In genomic region chr2:181892795-181893435, GRCh38 we compare ENCODE assay signal across 8 cellular contexts. TPM values are rescaled to one million over a fixed set of nuclear protein-coding genes. Genes with fewer than 3 reads are reported as not detected.
DNase-seq lines count a peak whose midpoint lies in the region; ATAC-seq and TF ChIP-seq lines count a peak whose summit lies in the region.

No MANE protein-coding gene starts in this region.

- H3K9me3 ChIP-seq in DND-41 (ENCODE audit: insufficient read depth, low read length, severe bottlenecking) (no peaks in the 10 kb centered on the region), mucosa of stomach (ENCODE audit: control insufficient read depth, low read length) (no peaks in the 10 kb centered on the region)

- peak overlapping the region; percentile 94 for H3K27ac ChIP-seq in DND-41 (ENCODE audit: low read length)
- H3K27ac ChIP-seq in cingulate gyrus (ENCODE audit: low read depth, low read length): peak overlapping the region; percentile 90

- H3K4me1 ChIP-seq in DND-41 (ENCODE audit: insufficient read depth, low read length) (peaks cover 52% of the 10 kb centered on the region), mucosa of stomach (ENCODE audit: control insufficient read depth, insufficient read depth, low read length) (peaks cover 9% of the 10 kb centered on the region)

- H3K4me3 ChIP-seq in DND-41 (ENCODE audit: low read depth in 1 of 2, low read length in 2 of 2): peak overlapping the region; percentile 51 to 73
- H3K4me3 ChIP-seq in mucosa of stomach (ENCODE audit: low read length): peak overlapping the region; percentile 66

- DNase-seq in DND-41 (no peak), M059J (ENCODE audit: low read depth) (peak; percentile 49), NCI-H69 (lab: John Stamatoyannopoulos, UW) (no peak), OCI-M2 (lab: John Stamatoyannopoulos, UW; ENCODE audit: unreplicated experiment) (no peak)
- no peak for DNase-seq in stimulated activated CD4-positive, alpha-beta T cell treated with anti-CD3 and anti-CD28 coated beads, Interleukin-2, amount 100 ng/mL, for 48 hours

- H3K9ac ChIP-seq in DND-41 (ENCODE audit: low read depth, low read length) (peak overlapping the region; percentile 80), mucosa of stomach (ENCODE audit: low read length) (peak overlapping the region; percentile 94)

- peaks cover 8% of the 10 kb centered on the region; the same call in 1 of the 2 replicates for H4K20me1 ChIP-seq in DND-41 (ENCODE audit: insufficient read depth, low read length)

- no peaks in the 10 kb centered on the region for H3K27me3 ChIP-seq in DND-41 (ENCODE audit: insufficient read depth, low read length, poor library complexity)
- no peaks in the 10 kb centered on the region for H3K27me3 ChIP-seq in mucosa of stomach (ENCODE audit: control insufficient read depth, insufficient read depth, low read length)

- no peak for TF ChIP-seq CTCF in DND-41 (IDR thresholded peaks at IDR 0.05; ENCODE audit: borderline replicate concordance, extremely low read depth, low read length, poor library complexity, severe bottlenecking)

- H2AFZ ChIP-seq in DND-41 (ENCODE audit: low read depth, low read length): peak overlapping the region; percentile 85

- peaks cover 40% of the 10 kb centered on the region for H3K36me3 ChIP-seq in DND-41 (ENCODE audit: insufficient read depth, low read length)
- no peaks in the 10 kb centered on the region for H3K36me3 ChIP-seq in mucosa of stomach (ENCODE audit: control insufficient read depth, insufficient read depth, low read length)

- peaks cover 60% of the 10 kb centered on the region for H3K79me2 ChIP-seq in DND-41 (ENCODE audit: insufficient read depth, low read length)

- peak overlapping the region; percentile 77 for H3K4me2 ChIP-seq in DND-41 (ENCODE audit: insufficient read depth, low read length)

- ATAC-seq in DND-41 (ENCODE audit: insufficient read depth, low read depth) (no peak), GM19324 (IDR thresholded peaks at IDR 0.05; ENCODE audit: low FRiP score, unreplicated experiment) (no peak)

RNA-seq across cellular contexts. Expression of gene ITPRID2, which starts 1.4 kb away (rescaled TPM):
- total RNA-seq in M059J (2014; rRNA removed; shearing (Covaris generic)): 149 and 237 TPM in 2 replicates
